In the genomic region with DNA sequence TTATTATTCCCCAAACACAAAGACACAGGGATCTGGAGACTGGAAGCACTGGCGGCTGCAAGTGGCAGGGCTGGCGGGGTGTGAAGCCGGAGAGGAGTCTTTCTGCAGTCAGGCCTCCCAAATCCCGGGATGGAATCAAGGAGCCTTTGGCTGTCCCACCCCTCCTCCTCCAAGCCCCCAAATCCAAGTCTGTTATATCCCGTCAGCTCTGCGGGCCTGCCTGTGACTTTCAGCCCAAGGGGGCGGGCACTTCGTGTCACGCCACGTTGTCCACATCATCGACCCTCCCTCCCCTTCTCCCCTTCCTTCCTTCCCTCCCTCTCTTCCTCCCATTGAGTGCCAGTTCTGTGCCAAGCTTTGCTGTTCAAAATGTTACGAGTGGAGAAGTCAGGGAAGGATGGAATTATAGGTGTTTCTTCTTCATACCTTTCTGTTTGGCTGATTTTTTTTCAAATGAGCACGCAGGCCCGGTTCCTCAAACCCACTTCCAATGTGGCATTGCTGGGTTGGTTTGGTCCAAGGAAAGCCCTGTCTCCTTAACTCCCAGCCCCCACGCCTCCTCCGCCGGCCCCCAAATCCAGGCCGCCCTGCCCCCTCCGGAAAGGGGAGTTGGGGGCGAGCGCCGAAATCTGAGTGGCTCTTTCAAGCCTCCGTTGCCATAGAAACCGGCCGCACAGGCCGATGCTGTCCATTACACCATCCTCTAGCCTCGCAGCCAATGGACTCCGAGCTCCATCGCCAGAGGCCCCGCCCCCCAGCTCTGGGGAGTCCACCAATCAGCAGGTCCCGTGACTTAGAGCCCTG, we compare ENCODE assay signal across 8 cellular contexts. TPM values are rescaled to one million over a fixed set of nuclear protein-coding genes. Genes with fewer than 3 reads are reported as not detected.
DNase-seq lines count a peak whose midpoint lies in the region; ATAC-seq and TF ChIP-seq lines count a peak whose summit lies in the region.

No MANE protein-coding gene starts in this region.

- TF ChIP-seq CTCF in SU-DHL-6 (IDR thresholded peaks at IDR 0.05; ENCODE audit: insufficient read depth, low read length, poor library complexity, severe bottlenecking): no peak
- TF ChIP-seq CTCF in type B pancreatic cell (conservative IDR thresholded peaks at IDR 0.05): no peak

- H3K36me3 ChIP-seq in SU-DHL-6 (ENCODE audit: low read length): no peaks in the 10 kb centered on the region
- no peaks in the 10 kb centered on the region for H3K36me3 ChIP-seq in trophoblast cell (ENCODE audit: control insufficient read depth in 1 of 2, insufficient read depth in 2 of 2, low read length in 2 of 2)

- H3K23ac ChIP-seq in trophoblast cell (ENCODE audit: low read length): no peak overlapping the region

- peak overlapping the region; percentile 74 for H4K12ac ChIP-seq in trophoblast cell (ENCODE audit: low read depth, low read length)

- no peak overlapping the region for H2AFZ ChIP-seq in SU-DHL-6 (ENCODE audit: low read depth, low read length, severe bottlenecking)
- peak overlapping the region; percentile 88 for H2AFZ ChIP-seq in trophoblast cell (ENCODE audit: insufficient read depth, low read length, poor library complexity)

- no peak overlapping the region for H3K9ac ChIP-seq in SU-DHL-6 (ENCODE audit: low read length)
- H3K9ac ChIP-seq in trophoblast cell (ENCODE audit: low read length): no peak overlapping the region

- no peaks in the 10 kb centered on the region for H3K79me2 ChIP-seq in SU-DHL-6 (ENCODE audit: insufficient read depth, low read length)
- no peaks in the 10 kb centered on the region for H3K79me2 ChIP-seq in trophoblast cell (ENCODE audit: control insufficient read depth, insufficient read depth, low read length, poor library complexity)

- DNase-seq in DMS79 treated with DMSO at 0.1 percent for 48 hours (lab: John Stamatoyannopoulos, UW): peak; percentile 90
- peak; percentile 100 for DNase-seq in M059J (ENCODE audit: low read depth)
- peak; percentile 98 for DNase-seq in amniotic epithelial cell (ENCODE audit: low read depth)
- DNase-seq in left cardiac atrium: peak; percentile 99
- peak; percentile 64 to 65 for DNase-seq in trophoblast cell
- DNase-seq in type B pancreatic cell (ENCODE audit: extremely low spot score, unreplicated experiment): peak; percentile 97

- no peaks in the 10 kb centered on the region for H3K27me3 Mint-ChIP-seq in type B pancreatic cell

- H3K4me3 Mint-ChIP-seq in type B pancreatic cell: peak overlapping the region; percentile 89

- H3K9me3 ChIP-seq in SU-DHL-6 (ENCODE audit: insufficient read depth, low read length): no peaks in the 10 kb centered on the region
- no peaks in the 10 kb centered on the region for H3K9me3 ChIP-seq in trophoblast cell (ENCODE audit: insufficient read depth, low read depth, low read length)

- ATAC-seq in GM21786 (IDR thresholded peaks at IDR 0.05; ENCODE audit: unreplicated experiment) (peak; percentile 99), left cardiac atrium (peak; percentile 100)

- intact Hi-C loops in left cardiac atrium (cut with DNase I): loop anchor here in 1 of 2 donors (1.0 kb wide), 1 partner anchor 13 kb away; no protein-coding TSS in a partner anchor

- H3K27ac Mint-ChIP-seq in type B pancreatic cell: peak overlapping the region; percentile 86

- H4K20me1 ChIP-seq in SU-DHL-6 (ENCODE audit: low read depth, low read length): no peaks in the 10 kb centered on the region

- H2BK12ac ChIP-seq in trophoblast cell (ENCODE audit: low read length): peak overlapping the region; percentile 61

- H3K79me1 ChIP-seq in trophoblast cell (ENCODE audit: low read length): peaks cover 8% of the 10 kb centered on the region

- H4K8ac ChIP-seq in trophoblast cell (ENCODE audit: low read depth, low read length): peak overlapping the region; percentile 87

- H3K4me3 ChIP-seq in SU-DHL-6 (ENCODE audit: insufficient read depth, low read length, poor library complexity, severe bottlenecking) (no peak overlapping the region), trophoblast cell (ENCODE audit: low read depth, low read length) (peak overlapping the region; percentile 66)

- no peaks in the 10 kb centered on the region for H3K36me3 Mint-ChIP-seq in type B pancreatic cell

- H3K4me1 Mint-ChIP-seq in type B pancreatic cell (ENCODE audit: unreplicated experiment): peaks cover 19% of the 10 kb centered on the region

- H3F3A ChIP-seq in SU-DHL-6 (ENCODE audit: insufficient read depth): no peaks in the 10 kb centered on the region

- WGBS in trophoblast cell (ENCODE audit: extremely low coverage, insufficient coverage, insufficient read length): no CpG with 5 or more reads among the region's 31 CpGs

- H3K4me1 ChIP-seq in trophoblast cell (ENCODE audit: control insufficient read depth in 1 of 2, insufficient read depth in 2 of 2, low read length in 2 of 2): peaks cover 0 to 6% of the 10 kb centered on the region in 2 experiments

- H3K14ac ChIP-seq in trophoblast cell (ENCODE audit: low read length): peak overlapping the region; percentile 76

- H4K91ac ChIP-seq in trophoblast cell (ENCODE audit: low read depth, low read length): peak overlapping the region; percentile 86

- H3K9me3 Mint-ChIP-seq in type B pancreatic cell: no peaks in the 10 kb centered on the region

- no peak overlapping the region for H3K4ac ChIP-seq in trophoblast cell (ENCODE audit: low read depth, low read length)

- H2BK5ac ChIP-seq in trophoblast cell (ENCODE audit: low read depth, low read length, poor library complexity): peak overlapping the region; percentile 92

- no peaks in the 10 kb centered on the region for H3K27me3 ChIP-seq in SU-DHL-6 (ENCODE audit: low read length)
- H3K27me3 ChIP-seq in trophoblast cell (ENCODE audit: insufficient read depth, low read length): no peaks in the 10 kb centered on the region

- H3K9me2 ChIP-seq in SU-DHL-6 (replicated peaks; ENCODE audit: insufficient read depth, low read length): no peaks in the 10 kb centered on the region

- peak overlapping the region; percentile 72 for H2BK120ac ChIP-seq in trophoblast cell (ENCODE audit: insufficient read depth, low read length, poor library complexity)

- H2AK5ac ChIP-seq in trophoblast cell (ENCODE audit: low read length): no peak overlapping the region

- H3K4me2 ChIP-seq in SU-DHL-6 (ENCODE audit: low read depth, low read length, poor library complexity, severe bottlenecking) (peak overlapping the region; percentile 32), trophoblast cell (ENCODE audit: low read length) (peak overlapping the region; percentile 77)

- peak overlapping the region; percentile 11 for H3K18ac ChIP-seq in trophoblast cell (ENCODE audit: low read length)

- H3K27ac ChIP-seq in SU-DHL-6 (ENCODE audit: low read depth, low read length) (no peak overlapping the region), trophoblast cell (ENCODE audit: low read depth, low read length) (peak overlapping the region; percentile 67)

RNA-seq across cellular contexts. Expression of a gene that starts 12.7 kb away (rescaled TPM):
- total RNA-seq in M059J (2014; rRNA removed; shearing (Covaris generic)): 12.7 and 16.9 TPM in 2 replicates
- 10 to 100 TPM; 11.0 to 12.2 TPM for total RNA-seq in left cardiac atrium
- polyA plus RNA-seq in trophoblast cell (2013): 16.5 and 17.9 TPM in 2 replicates
- 28.9 and 40.5 TPM in 2 replicates for total RNA-seq in type B pancreatic cell (ENCODE audit: low replicate concordance)

RNA-seq across cellular contexts. Expression of a gene that starts 15.3 kb away (rescaled TPM):
- 5.1 and 16.5 TPM in 2 replicates for total RNA-seq in M059J (2014; rRNA removed; shearing (Covaris generic))
- total RNA-seq in left cardiac atrium (10 to 100 TPM in 1 of 2 donors, 1 to 10 TPM in 1; 8.1 to 11.6 TPM), type B pancreatic cell (ENCODE audit: low replicate concordance) (9.9 and 52.7 TPM in 2 replicates)
- polyA plus RNA-seq in trophoblast cell (2013): 15.3 and 15.5 TPM in 2 replicates

RNA-seq across cellular contexts. Expression of a gene that starts 19.5 kb away (rescaled TPM):
- 0.91 and 2.2 TPM in 2 replicates for total RNA-seq in M059J (2014; rRNA removed; shearing (Covaris generic))
- 1 to 10 TPM; 5.5 to 7.2 TPM for total RNA-seq in left cardiac atrium
- 6.2 and 7.1 TPM in 2 replicates for polyA plus RNA-seq in trophoblast cell (2013)
- total RNA-seq in type B pancreatic cell (ENCODE audit: low replicate concordance): 12.6 and 27.0 TPM in 2 replicates

RNA-seq across cellular contexts. Expression of a gene that starts 36.9 kb away (rescaled TPM):
- 102 and 149 TPM in 2 replicates for total RNA-seq in M059J (2014; rRNA removed; shearing (Covaris generic))
- total RNA-seq in left cardiac atrium: 10 to 100 TPM; 20.6 to 34.9 TPM
- polyA plus RNA-seq in trophoblast cell (2013): 26.5 and 26.8 TPM in 2 replicates
- 33.8 and 43.0 TPM in 2 replicates for total RNA-seq in type B pancreatic cell (ENCODE audit: low replicate concordance)

RNA-seq across cellular contexts. Expression of a gene that starts 52.5 kb away (rescaled TPM):
- total RNA-seq in M059J (2014; rRNA removed; shearing (Covaris generic)): 0.05 TPM in 1 of 2 replicates, not detected in the other
- total RNA-seq in left cardiac atrium (under 1 TPM in 1 of 2 donors, not detected in 1; 0.32 TPM), type B pancreatic cell (ENCODE audit: low replicate concordance) (not detected in 2 replicates)
- polyA plus RNA-seq in trophoblast cell (2013): not detected in 2 replicates
